In the genomic region with DNA sequence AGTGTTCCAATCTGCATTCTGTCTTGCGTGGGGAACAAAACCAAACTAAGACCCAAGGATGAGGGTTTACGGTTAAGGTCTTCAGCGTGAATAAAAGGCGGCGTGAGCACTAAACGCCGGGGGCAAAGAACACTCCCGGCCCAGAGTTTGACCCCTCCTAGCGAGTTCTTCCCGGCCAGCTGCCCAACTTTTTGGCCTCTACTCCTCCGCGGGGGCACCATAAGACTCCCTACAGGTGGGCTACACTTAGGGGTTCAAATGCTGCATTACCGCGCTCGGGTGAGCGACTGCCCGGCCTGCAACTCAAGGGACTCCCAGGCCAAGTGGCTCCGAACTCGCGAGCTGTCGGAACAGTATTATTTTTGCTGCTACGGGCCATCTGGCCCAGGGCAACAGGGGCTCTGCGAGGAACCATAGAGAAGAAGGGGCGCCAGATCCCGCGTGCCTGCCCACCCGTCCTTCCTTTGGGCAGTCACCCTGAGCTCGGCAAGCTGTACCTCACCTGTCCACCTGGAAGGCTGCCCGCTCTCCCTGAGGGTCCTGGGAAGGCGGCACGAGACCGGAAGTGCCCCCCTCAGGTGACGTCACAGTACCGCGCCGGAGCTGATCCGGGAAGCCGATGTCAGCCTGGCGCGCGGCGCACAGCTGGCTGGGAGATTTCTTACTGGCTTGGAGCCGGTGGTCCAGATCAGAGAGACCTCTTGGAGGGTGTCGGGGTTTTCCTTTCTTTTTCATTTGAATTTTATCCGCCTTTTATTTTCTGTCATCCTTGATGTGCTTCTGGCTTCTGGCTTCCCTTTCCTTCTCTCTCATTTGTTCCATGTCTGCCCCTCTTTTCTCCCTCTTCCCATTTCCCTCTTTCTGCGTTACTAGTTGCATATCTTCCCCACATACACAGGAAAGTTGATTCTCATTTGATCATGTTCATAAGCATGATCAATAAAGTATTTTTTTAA, we compare ENCODE assay signal across 8 cellular contexts. TPM values are rescaled to one million over a fixed set of nuclear protein-coding genes. Genes with fewer than 3 reads are reported as not detected.
DNase-seq lines count a peak whose midpoint lies in the region; ATAC-seq, FAIRE-seq and TF ChIP-seq lines count a peak whose summit lies in the region.

A gene (minus strand): TSS at position 567 of the 956 bp plus-strand sequence. CDS start 21,638 bp downstream, outside the sequence.

- no peaks in the 10 kb centered on the region for H3K36me3 ChIP-seq in upper lobe of left lung

- H3K4me3 ChIP-seq in upper lobe of left lung = peak within 1 kb of the TSS; percentile 57 to 88 (median 75)

- TF ChIP-seq CTCF in upper lobe of left lung (IDR thresholded peaks at IDR 0.05) = peak in 2 of 6 experiments; percentile 15 to 32

- TF ChIP-seq POLR2A in GM12892 (IDR thresholded peaks at IDR 0.05; ENCODE audit: low read depth, low read length) = peak; percentile 88
- peak in 3 of 4 donors; percentile 55 to 78 (median 56) for TF ChIP-seq POLR2A in upper lobe of left lung (IDR thresholded peaks at IDR 0.05)

- ATAC-seq in HG02840 (IDR thresholded peaks at IDR 0.05; ENCODE audit: low FRiP score, unreplicated experiment) = peak; percentile 84
- peak; percentile 99 for ATAC-seq in left cardiac atrium
- ATAC-seq in upper lobe of left lung (ENCODE audit: low FRiP score in 2 of 2) = peak; percentile 93 to 97

- no peaks in the 10 kb centered on the region for H3K27me3 ChIP-seq in upper lobe of left lung

- 1% methylated on average over 30 to 46 of the region's 46 CpGs for WGBS in upper lobe of left lung, 2 donors

- DNase-seq in GM12892 (ENCODE audit: insufficient read length) (peak; percentile 80), NCI-H1436 treated with DMSO at 0.1 percent for 48 hours (lab: John Stamatoyannopoulos, UW) (peak; percentile 11), amniotic epithelial cell (ENCODE audit: low read depth) (peak; percentile 79), left cardiac atrium (peak; percentile 93), posterior vena cava (ENCODE audit: low spot score) (peak; percentile 97), upper lobe of left lung (peak; percentile 87 to 97)

- peak; percentile 97 for FAIRE-seq in GM12892 (lab: Jason Lieb, UNC)

- no peaks in the 10 kb centered on the region for H3K9me3 ChIP-seq in upper lobe of left lung

- H3K27ac ChIP-seq in upper lobe of left lung = peak within 1 kb of the TSS; percentile 85 to 96 (median 93)

- TF ChIP-seq EP300 in upper lobe of left lung (IDR thresholded peaks at IDR 0.05) = peak in 2 of 4 donors; percentile 16 to 88

- intact Hi-C loops in T-helper 1 cell treated with Interleukin-12 subunit alpha and Interleukin-12 subunit beta and Interleukin-4 antibody, amounts not matched to agents 30 ng/mL and 1 ng/mL, for 36 hours (cut with micrococcal nuclease) = loop anchor here (1.0 to 10.0 kb wide), 10 partner anchors 42 to 1478 kb away; a partner anchor contains a TSS
- intact Hi-C loops in left cardiac atrium (cut with DNase I) (no loop called here), posterior vena cava (cut with DNase I) (no loop called here)

- H3K4me1 ChIP-seq in upper lobe of left lung = peaks cover 0 to 5% (median 4%) of the 10 kb centered on the region in 4 donors

RNA-seq across cellular contexts. Expression of the gene that starts here (rescaled TPM):
- 24.0 TPM for polyA plus RNA-seq in GM12892 (2012; ENCODE audit: missing spikeins)
- total RNA-seq in T-helper 1 cell treated with Interleukin-12 subunit alpha and Interleukin-12 subunit beta and Interleukin-4 antibody, amounts not matched to agents 30 ng/mL and 1 ng/mL, for 36 hours = 24.7 and 26.8 TPM in 2 replicates
- total RNA-seq in left cardiac atrium = 1 to 10 TPM; 6.6 to 9.0 TPM
- 10 to 100 TPM; 13.6 to 16.9 TPM for total RNA-seq in posterior vena cava
- 10 to 100 TPM in 4 of 6 donors, 1 to 10 TPM in 2; 7.3 to 18.9 (median 13.0) TPM for total RNA-seq in upper lobe of left lung

Comparison
In these comparisons a context has a peak if more than half of its experiments do, and no peak if none do; other contexts are left out.
1. Peak in every context shown above with its lines: DNase-seq, ATAC-seq, H3K4me3 ChIP-seq and H3K27ac ChIP-seq.
2. DNase-seq: peak in every context shown above with its lines; median percentile 97 in posterior vena cava; 93 in left cardiac atrium; 92 in upper lobe of left lung; 80 in GM12892; 79 in amniotic epithelial cell; 11 in NCI-H1436 treated with DMSO at 0.1 percent for 48 hours.